ENCODE assay signal across 1 cellular context in genomic region chr1:23194119-23194984, GRCh38.
TF ChIP-seq lines count a peak whose summit lies in the region.

No MANE protein-coding gene starts in this region.

TF ChIP-seq in HepG2, 621 proteins besides CTCF, POLR2A, EP300 and RAD21 (continued from another document):
- TF ChIP-seq HNF4G (IDR thresholded peaks at IDR 0.05; ENCODE audit: borderline replicate concordance, low read depth, low read length) (no peak), HNF4G (CRISPR knock-in tag; IDR thresholded peaks at IDR 0.05; ENCODE audit: borderline replicate concordance, low read depth) (no peak), ZNF234 (CRISPR knock-in tag; conservative IDR thresholded peaks at IDR 0.05) (no peak), RBM39 (IDR thresholded peaks at IDR 0.05; ENCODE audit: low read depth, low read length, poor library complexity, severe bottlenecking) (no peak), ZNF276 (CRISPR knock-in tag; IDR thresholded peaks at IDR 0.05; ENCODE audit: low read depth) (no peak), ZBTB40 (IDR thresholded peaks at IDR 0.05) (no peak), ZBTB40 (CRISPR knock-in tag; IDR thresholded peaks at IDR 0.05) (no peak)
